ENCODE assay signal across 22 cellular contexts in genomic region chr3:57890874-57891273, GRCh38.
DNase-seq lines count a peak whose midpoint lies in the region; ATAC-seq and TF ChIP-seq lines count a peak whose summit lies in the region.
"Had no signal": no experiment of that assay in that cellular context is flagged by ENCODE, and none has a peak within 500 bp of the region (broad histone marks: within the 10 kb centered on the region; RNA-seq: fewer than 3 reads in every experiment).

No MANE protein-coding gene starts in this region.

- peak; percentile 51 to 52 for ATAC-seq in right cardiac atrium
- ATAC-seq in HG03039 (IDR thresholded peaks at IDR 0.05; ENCODE audit: unreplicated experiment): no peak
- no peak for ATAC-seq in right lobe of liver
- ATAC-seq: left colon; stimulated activated naive CD8-positive, alpha-beta T cell treated with anti-CD3 and anti-CD28 coated beads, Interleukin-15, amount 100 ng/mL, for 72 hours had no signal

- H3K36me3 Mint-ChIP-seq in endothelial cell (ENCODE audit: low read depth, unreplicated experiment): peaks cover 10% of the 10 kb centered on the region

- 48% methylated on average over 2 of the region's 2 CpGs for WGBS in right cardiac atrium
- WGBS in right lobe of liver (ENCODE audit: insufficient coverage, low coverage, low lambda C conversion rate, missing lambda C conversion rate): 60% methylated on average over 2 of the region's 2 CpGs

- peak overlapping the region; percentile 94 to 99 for H3K9ac ChIP-seq in stomach smooth muscle (ENCODE audit: low read length in 2 of 2)

- H3K27ac ChIP-seq in coronary artery: peak overlapping the region; percentile 79 to 80
- H3K27ac ChIP-seq in right cardiac atrium (ENCODE audit: low read length): no peak overlapping the region
- H3K27ac ChIP-seq in stomach smooth muscle (ENCODE audit: low read length): peak overlapping the region; percentile 85
- H3K27ac ChIP-seq in right lobe of liver: no peak overlapping the region
- H3K27ac ChIP-seq: WERI-Rb-1 had no signal

- H3K4me1 ChIP-seq in right cardiac atrium (ENCODE audit: control insufficient read depth, insufficient read depth, low read length) (peaks cover 1% of the 10 kb centered on the region), stomach smooth muscle (ENCODE audit: control insufficient read depth, insufficient read depth, low read length) (peaks cover 4% of the 10 kb centered on the region), right lobe of liver (no peaks in the 10 kb centered on the region)

- H3K27me3 Mint-ChIP-seq in endothelial cell (ENCODE audit: unreplicated experiment): no peaks in the 10 kb centered on the region
- H3K27me3 Mint-ChIP-seq: activated naive CD4-positive, alpha-beta T cell treated with anti-CD3 and anti-CD28 coated beads, Interleukin-2, amount 50 U/mL, for 24 hours; stimulated activated naive CD8-positive, alpha-beta T cell treated with anti-CD3 and anti-CD28 coated beads, Interleukin-15, amount 100 ng/mL, for 72 hours had no signal

- peak overlapping the region; percentile 59 for H3K4me3 ChIP-seq in coronary artery
- H3K4me3 ChIP-seq in right cardiac atrium (ENCODE audit: low read length): peak overlapping the region; percentile 59
- H3K4me3 ChIP-seq in stomach smooth muscle (ENCODE audit: low read length in 2 of 2): peak overlapping the region; percentile 71 to 87
- no peak overlapping the region for H3K4me3 ChIP-seq in right lobe of liver

- no peaks in the 10 kb centered on the region for H3K27me3 ChIP-seq in right cardiac atrium (ENCODE audit: control insufficient read depth, insufficient read depth)
- no peaks in the 10 kb centered on the region for H3K27me3 ChIP-seq in stomach smooth muscle (ENCODE audit: control insufficient read depth in 1 of 2, insufficient read depth in 2 of 2, low read length in 2 of 2)
- H3K27me3 ChIP-seq in right lobe of liver: no peaks in the 10 kb centered on the region

- no peak overlapping the region for H3K4me3 Mint-ChIP-seq in endothelial cell (ENCODE audit: unreplicated experiment)
- H3K4me3 Mint-ChIP-seq: activated naive CD4-positive, alpha-beta T cell treated with anti-CD3 and anti-CD28 coated beads, Interleukin-2, amount 50 U/mL, for 24 hours; HFFc6; stimulated activated naive CD8-positive, alpha-beta T cell treated with anti-CD3 and anti-CD28 coated beads, Interleukin-15, amount 100 ng/mL, for 72 hours had no signal

- no peaks in the 10 kb centered on the region for H3K9me3 Mint-ChIP-seq in endothelial cell (ENCODE audit: unreplicated experiment)
- H3K9me3 Mint-ChIP-seq: activated naive CD4-positive, alpha-beta T cell treated with anti-CD3 and anti-CD28 coated beads, Interleukin-2, amount 50 U/mL, for 24 hours; HFFc6; stimulated activated naive CD8-positive, alpha-beta T cell treated with anti-CD3 and anti-CD28 coated beads, Interleukin-15, amount 100 ng/mL, for 72 hours had no signal

- no peaks in the 10 kb centered on the region for H3K9me3 ChIP-seq in right cardiac atrium (ENCODE audit: control insufficient read depth, low read length)
- no peaks in the 10 kb centered on the region for H3K9me3 ChIP-seq in stomach smooth muscle (ENCODE audit: control insufficient read depth in 2 of 2, low read length in 2 of 2)
- no peaks in the 10 kb centered on the region for H3K9me3 ChIP-seq in right lobe of liver

- no peak for TF ChIP-seq POLR2A in right lobe of liver (IDR thresholded peaks at IDR 0.05)

- H3K4me1 Mint-ChIP-seq in endothelial cell (ENCODE audit: unreplicated experiment): no peaks in the 10 kb centered on the region
- H3K4me1 Mint-ChIP-seq: activated naive CD4-positive, alpha-beta T cell treated with anti-CD3 and anti-CD28 coated beads, Interleukin-2, amount 50 U/mL, for 24 hours; stimulated activated naive CD8-positive, alpha-beta T cell treated with anti-CD3 and anti-CD28 coated beads, Interleukin-15, amount 100 ng/mL, for 72 hours had no signal

- DNase-seq in HCEC 1CT (peak; percentile 39), coronary artery (ENCODE audit: low spot score) (no peak), right cardiac atrium (no peak), endothelial cell (ENCODE audit: low spot score) (no peak), right lobe of liver (no peak)
- DNase-seq in stimulated activated CD4-positive, alpha-beta T cell treated with anti-CD3 and anti-CD28 coated beads, Interleukin-4, amount 100 ng/mL, for 4 hours: no peak
- DNase-seq: activated CD4-positive, alpha-beta T cell treated with anti-CD3 and anti-CD28 coated beads, Interleukin-2, amount 50 U/mL, for 48 hours; COR-L47; EL; HFFc6; left colon; midbrain; NCI-H1105 treated with DMSO at 0.1 percent for 48 hours; NCI-H2107; NCI-H524; SHP77 treated with DMSO at 0.1 percent for 48 hours; stimulated activated CD4-positive, alpha-beta T cell treated with anti-CD3 and anti-CD28 coated beads, Interleukin-2, amount 100 ng/mL, for 24 hours; stimulated activated naive CD8-positive, alpha-beta T cell treated with anti-CD3 and anti-CD28 coated beads, Interleukin-15, amount 100 ng/mL, for 72 hours; WERI-Rb-1 had no signal

- TF ChIP-seq CTCF in coronary artery (IDR thresholded peaks at IDR 0.05) (no peak), endothelial cell (IDR thresholded peaks at IDR 0.05; ENCODE audit: unreplicated experiment) (no peak), right lobe of liver (IDR thresholded peaks at IDR 0.05) (no peak)

- peaks cover 0 to 5% of the 10 kb centered on the region in 2 donors for H3K36me3 ChIP-seq in stomach smooth muscle (ENCODE audit: control insufficient read depth in 2 of 2, insufficient read depth in 2 of 2, low read length in 2 of 2)
- H3K36me3 ChIP-seq in right lobe of liver: peaks cover 0 to 4% (median under 1%) of the 10 kb centered on the region in 4 donors
- H3K36me3 ChIP-seq: WERI-Rb-1 had no signal

- intact Hi-C loops in right cardiac atrium (cut with DNase I): no loop called here
- intact Hi-C loops in right lobe of liver (cut with DNase I): no loop called here

- no peak overlapping the region for H3K27ac Mint-ChIP-seq in endothelial cell (ENCODE audit: unreplicated experiment)
- H3K27ac Mint-ChIP-seq: activated naive CD4-positive, alpha-beta T cell treated with anti-CD3 and anti-CD28 coated beads, Interleukin-2, amount 50 U/mL, for 24 hours; HFFc6; stimulated activated naive CD8-positive, alpha-beta T cell treated with anti-CD3 and anti-CD28 coated beads, Interleukin-15, amount 100 ng/mL, for 72 hours had no signal

Comparison
In these comparisons a context has a peak if more than half of its experiments do, and no peak if none do; other contexts are left out.
1. H3K27ac ChIP-seq: peak in coronary artery (2 of 2) and stomach smooth muscle (single experiment); none in right cardiac atrium (single experiment) and right lobe of liver (0 of 3).
2. H3K4me3 ChIP-seq: peak in coronary artery (single experiment), right cardiac atrium (single experiment) and stomach smooth muscle (2 of 2); none in right lobe of liver (0 of 3).
3. ATAC-seq: peak in right cardiac atrium (2 of 2); none in HG03039 (single experiment) and right lobe of liver (0 of 4).